Comparison of ENCODE assay signal across 8 cellular contexts in genomic region chr9:136694163-136694864, GRCh38. TPM values are rescaled to one million over a fixed set of nuclear protein-coding genes. Genes with fewer than 3 reads are reported as not detected.
DNase-seq lines count a peak whose midpoint lies in the region; ATAC-seq and TF ChIP-seq lines count a peak whose summit lies in the region.

No MANE protein-coding gene starts in this region.

- H3K9ac ChIP-seq in BLaER1 (no peak overlapping the region), SU-DHL-6 (ENCODE audit: low read length) (no peak overlapping the region)

- H3K9me3 ChIP-seq in BLaER1 (no peaks in the 10 kb centered on the region), SU-DHL-6 (ENCODE audit: insufficient read depth, low read length) (no peaks in the 10 kb centered on the region)

- H3K27me3 ChIP-seq in BLaER1 (no peaks in the 10 kb centered on the region), SU-DHL-6 (ENCODE audit: low read length) (no peaks in the 10 kb centered on the region)

- TF ChIP-seq POLR2A in erythroblast (IDR thresholded peaks at IDR 0.05; ENCODE audit: low read length), result no peak

- H4K20me1 ChIP-seq in BLaER1, result no peaks in the 10 kb centered on the region
- H4K20me1 ChIP-seq in SU-DHL-6 (ENCODE audit: low read depth, low read length), result no peaks in the 10 kb centered on the region

- no peak overlapping the region for H3K27ac Mint-ChIP-seq in neural crest cell (ENCODE audit: unreplicated experiment)

- TF ChIP-seq CTCF in GM20000 (IDR thresholded peaks at IDR 0.05; ENCODE audit: extremely low read depth, missing control alignments) (peak; percentile 44), SU-DHL-6 (IDR thresholded peaks at IDR 0.05; ENCODE audit: insufficient read depth, low read length, poor library complexity, severe bottlenecking) (peak; percentile 23), neural crest cell (conservative IDR thresholded peaks at IDR 0.05) (peak; percentile 68)

- no peaks in the 10 kb centered on the region for H3K36me3 Mint-ChIP-seq in neural crest cell (ENCODE audit: low read depth)

- H3K36me3 ChIP-seq in BLaER1 (no peaks in the 10 kb centered on the region), SU-DHL-6 (ENCODE audit: low read length) (no peaks in the 10 kb centered on the region)

- H3K27ac ChIP-seq in BLaER1, result no peak overlapping the region
- H3K27ac ChIP-seq in SU-DHL-6 (ENCODE audit: low read depth, low read length), result no peak overlapping the region

- peaks cover 81% of the 10 kb centered on the region for H3K4me1 ChIP-seq in BLaER1

- peaks cover 23% of the 10 kb centered on the region for H3K4me1 Mint-ChIP-seq in neural crest cell

- H3F3A ChIP-seq in SU-DHL-6 (ENCODE audit: insufficient read depth), result no peaks in the 10 kb centered on the region

- no peak overlapping the region for H3K4me3 Mint-ChIP-seq in neural crest cell

- no peaks in the 10 kb centered on the region for H3K9me3 Mint-ChIP-seq in neural crest cell

- no peak overlapping the region for H2AFZ ChIP-seq in SU-DHL-6 (ENCODE audit: low read depth, low read length, severe bottlenecking)

- H3K4me2 ChIP-seq in BLaER1 (peak overlapping the region; percentile 42; the same call in 1 of the 2 replicates), SU-DHL-6 (ENCODE audit: low read depth, low read length, poor library complexity, severe bottlenecking) (no peak overlapping the region)

- peaks cover 3% of the 10 kb centered on the region for H3K27me3 Mint-ChIP-seq in neural crest cell (ENCODE audit: low read depth)

- no peaks in the 10 kb centered on the region for H3K79me2 ChIP-seq in SU-DHL-6 (ENCODE audit: insufficient read depth, low read length)

- peak; percentile 82 for DNase-seq in GM20000 (ENCODE audit: low spot score)
- peak; percentile 53 to 73 for DNase-seq in erythroblast (lab: John Stamatoyannopoulos, UW)
- DNase-seq in neural crest cell (ENCODE audit: low read depth, low spot score), result peak; percentile 61
- DNase-seq in NCI-H1105 (lab: John Stamatoyannopoulos, UW), result no peak

- ATAC-seq in HG02981 (IDR thresholded peaks at IDR 0.05; ENCODE audit: unreplicated experiment) (no peak), GM19395 (IDR thresholded peaks at IDR 0.05; ENCODE audit: unreplicated experiment) (no peak)

- H3K9me2 ChIP-seq in SU-DHL-6 (replicated peaks; ENCODE audit: insufficient read depth, low read length), result no peaks in the 10 kb centered on the region

- H3K4me3 ChIP-seq in BLaER1 (no peak overlapping the region), SU-DHL-6 (ENCODE audit: insufficient read depth, low read length, poor library complexity, severe bottlenecking) (no peak overlapping the region)

RNA-seq across cellular contexts. Expression of gene AGPAT2, which starts 7.1 kb away (rescaled TPM):
- total RNA-seq in neural crest cell, result 18.4 and 19.0 TPM in 2 replicates

RNA-seq across cellular contexts. Expression of gene DIPK1B, which starts 18.1 kb away (rescaled TPM):
- total RNA-seq in neural crest cell, result 46.3 and 49.2 TPM in 2 replicates

RNA-seq across cellular contexts. Expression of gene EGFL7, which starts 31.6 kb away (rescaled TPM):
- total RNA-seq in neural crest cell, result 14.1 and 16.8 TPM in 2 replicates

RNA-seq across cellular contexts. Expression of gene LCN10, which starts 48.4 kb away (rescaled TPM):
- not detected in 2 replicates for total RNA-seq in neural crest cell

RNA-seq across cellular contexts. Expression of gene LCN6, which starts 54.0 kb away (rescaled TPM):
- total RNA-seq in neural crest cell, result not detected in 2 replicates
